In the genomic region with DNA sequence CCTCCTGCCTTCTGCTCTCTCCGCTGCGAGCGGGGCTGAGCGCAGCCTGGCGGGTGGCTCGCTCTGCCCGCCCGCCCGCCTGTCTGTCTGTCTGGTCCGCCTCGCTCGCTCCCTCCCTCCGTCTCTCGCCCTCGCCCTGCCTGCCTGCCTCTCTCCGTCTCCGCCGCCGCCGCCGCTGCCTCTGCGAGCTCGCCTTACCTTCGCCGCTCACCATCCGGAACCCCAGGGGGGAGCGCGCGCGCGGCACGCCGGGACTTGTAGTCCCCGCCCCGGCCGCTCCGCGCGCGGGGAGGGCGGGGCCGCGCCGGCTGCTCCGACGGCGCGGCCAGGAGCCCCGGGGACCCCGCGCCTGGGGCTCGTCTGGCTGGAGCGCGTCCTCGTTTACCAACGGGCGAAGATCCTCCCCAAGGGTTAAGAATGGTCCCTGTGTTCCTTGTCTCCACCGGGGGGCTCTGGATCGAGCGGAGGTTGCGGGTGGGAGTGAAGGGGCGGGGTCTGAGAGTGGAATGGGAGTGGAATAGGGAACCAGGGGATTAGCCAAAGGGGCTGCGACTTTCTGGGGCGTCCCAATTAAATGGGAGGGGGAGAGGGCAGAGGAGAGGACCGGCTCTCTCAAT, we compare ENCODE assay signal across 8 cellular contexts. TPM values are rescaled to one million over a fixed set of nuclear protein-coding genes. Genes with fewer than 3 reads are reported as not detected.
A peak's percentile ranks its signal among the peaks of the same experiment; 100 is the strongest.
DNase-seq lines count a peak whose midpoint lies in the region; ATAC-seq and TF ChIP-seq lines count a peak whose summit lies in the region.

A gene with protein sequence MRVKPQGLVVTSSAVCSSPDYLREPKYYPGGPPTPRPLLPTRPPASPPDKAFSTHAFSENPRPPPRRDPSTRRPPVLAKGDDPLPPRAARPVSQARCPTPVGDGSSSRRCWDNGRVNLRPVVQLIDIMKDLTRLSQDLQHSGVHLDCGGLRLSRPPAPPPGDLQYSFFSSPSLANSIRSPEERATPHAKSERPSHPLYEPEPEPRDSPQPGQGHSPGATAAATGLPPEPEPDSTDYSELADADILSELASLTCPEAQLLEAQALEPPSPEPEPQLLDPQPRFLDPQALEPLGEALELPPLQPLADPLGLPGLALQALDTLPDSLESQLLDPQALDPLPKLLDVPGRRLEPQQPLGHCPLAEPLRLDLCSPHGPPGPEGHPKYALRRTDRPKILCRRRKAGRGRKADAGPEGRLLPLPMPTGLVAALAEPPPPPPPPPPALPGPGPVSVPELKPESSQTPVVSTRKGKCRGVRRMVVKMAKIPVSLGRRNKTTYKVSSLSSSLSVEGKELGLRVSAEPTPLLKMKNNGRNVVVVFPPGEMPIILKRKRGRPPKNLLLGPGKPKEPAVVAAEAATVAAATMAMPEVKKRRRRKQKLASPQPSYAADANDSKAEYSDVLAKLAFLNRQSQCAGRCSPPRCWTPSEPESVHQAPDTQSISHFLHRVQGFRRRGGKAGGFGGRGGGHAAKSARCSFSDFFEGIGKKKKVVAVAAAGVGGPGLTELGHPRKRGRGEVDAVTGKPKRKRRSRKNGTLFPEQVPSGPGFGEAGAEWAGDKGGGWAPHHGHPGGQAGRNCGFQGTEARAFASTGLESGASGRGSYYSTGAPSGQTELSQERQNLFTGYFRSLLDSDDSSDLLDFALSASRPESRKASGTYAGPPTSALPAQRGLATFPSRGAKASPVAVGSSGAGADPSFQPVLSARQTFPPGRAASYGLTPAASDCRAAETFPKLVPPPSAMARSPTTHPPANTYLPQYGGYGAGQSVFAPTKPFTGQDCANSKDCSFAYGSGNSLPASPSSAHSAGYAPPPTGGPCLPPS (N-terminal part only) (minus strand): TSS at position 183 of the 617 bp plus-strand sequence. CDS start 52,029 bp downstream, outside the sequence.

- no peaks in the 10 kb centered on the region for H3K27me3 Mint-ChIP-seq in naive thymus-derived CD4-positive, alpha-beta T cell

- H3K27ac ChIP-seq in C4-2B = peak within 1 kb of the TSS; percentile 80
- no peak within 1 kb of the TSS for H3K27ac ChIP-seq in Karpas-422 (ENCODE audit: low read length)
- H3K27ac ChIP-seq in RWPE2 (ENCODE audit: poor library complexity, severe bottlenecking) = peak within 1 kb of the TSS; percentile 77
- H3K27ac ChIP-seq in fibroblast of lung (ENCODE audit: insufficient read depth, low read length) = peak within 1 kb of the TSS; percentile 57
- H3K27ac ChIP-seq in naive thymus-derived CD4-positive, alpha-beta T cell (ENCODE audit: low read depth, low read length) = peak within 1 kb of the TSS; percentile 84

- no peaks in the 10 kb centered on the region for H3K9me3 Mint-ChIP-seq in naive thymus-derived CD4-positive, alpha-beta T cell

- peak within 1 kb of the TSS; percentile 66 to 98 (median 90) for H3K27ac Mint-ChIP-seq in naive thymus-derived CD4-positive, alpha-beta T cell

- H3K36me3 ChIP-seq in Karpas-422 (ENCODE audit: insufficient read depth, low read length) (no peaks in the 10 kb centered on the region), RWPE2 (ENCODE audit: low read depth) (no peaks in the 10 kb centered on the region), fibroblast of lung (ENCODE audit: control insufficient read depth, insufficient read depth, low read length) (no peaks in the 10 kb centered on the region)
- peaks cover 0 to 8% (median 0%) of the 10 kb centered on the region in 3 experiments for H3K36me3 ChIP-seq in naive thymus-derived CD4-positive, alpha-beta T cell (ENCODE audit: control insufficient read depth in 2 of 3, insufficient read depth in 3 of 3, low read length in 3 of 3)

- H3K79me2 ChIP-seq in Karpas-422 (ENCODE audit: low read length) = no peaks in the 10 kb centered on the region
- H3K79me2 ChIP-seq in fibroblast of lung (ENCODE audit: control insufficient read depth, insufficient read depth, low read length) = peaks cover 40% of the 10 kb centered on the region

- H3K9ac ChIP-seq in Karpas-422 (ENCODE audit: low read length) (peak within 1 kb of the TSS; percentile 72), fibroblast of lung (ENCODE audit: insufficient read depth, low read length) (peak within 1 kb of the TSS; percentile 77)

- no peaks in the 10 kb centered on the region for H3K9me2 ChIP-seq in Karpas-422 (replicated peaks; ENCODE audit: insufficient read depth, low read length)

- H3K9me3 ChIP-seq in Karpas-422 (ENCODE audit: low read length) = no peaks in the 10 kb centered on the region
- H3K9me3 ChIP-seq in RWPE2 (ENCODE audit: severe bottlenecking) = no peaks in the 10 kb centered on the region
- no peaks in the 10 kb centered on the region for H3K9me3 ChIP-seq in fibroblast of lung (ENCODE audit: control insufficient read depth, insufficient read depth, low read depth, low read length)
- no peaks in the 10 kb centered on the region for H3K9me3 ChIP-seq in naive thymus-derived CD4-positive, alpha-beta T cell (ENCODE audit: control insufficient read depth in 2 of 3, low read length in 3 of 3)

- CTCF ChIA-PET in naive thymus-derived CD4-positive, alpha-beta T cell (lab: Charles Lee) = interaction anchor here (0.6 to 18.3 kb wide), 14 partner anchors 10 to 306 kb away, joined by 3 to 378 read pairs (median 6); a partner anchor contains a TSS

- peak; percentile 39 for ATAC-seq in GM21423 (IDR thresholded peaks at IDR 0.05; ENCODE audit: unreplicated experiment)
- ATAC-seq in RWPE2 (ENCODE audit: low read depth) = peak; percentile 65
- peak; percentile 89 for ATAC-seq in naive thymus-derived CD4-positive, alpha-beta T cell

- H4K20me1 ChIP-seq in Karpas-422 (ENCODE audit: insufficient read depth, low read depth, low read length) = peaks cover 31% of the 10 kb centered on the region
- H4K20me1 ChIP-seq in fibroblast of lung (ENCODE audit: control insufficient read depth, extremely low read depth, insufficient read depth, low read length) = no peaks in the 10 kb centered on the region

- H3K4me3 ChIP-seq in Karpas-422 (ENCODE audit: low read length) (peak within 1 kb of the TSS; percentile 76), RWPE2 (ENCODE audit: severe bottlenecking) (peak within 1 kb of the TSS; percentile 85), fibroblast of lung (replicated peaks in 1 of 4; ENCODE audit: control extremely low read depth in 1 of 4, insufficient read depth in 1 of 4, low read depth in 3 of 4, low read length in 4 of 4) (peak within 1 kb of the TSS; percentile 60 to 93 (median 92))
- peak within 1 kb of the TSS; percentile 81 for H3K4me3 ChIP-seq in naive thymus-derived CD4-positive, alpha-beta T cell (ENCODE audit: low read length)

- peak within 1 kb of the TSS; percentile 65; the same call in 1 of the 2 replicates for H2AFZ ChIP-seq in Karpas-422 (ENCODE audit: low read length)
- H2AFZ ChIP-seq in fibroblast of lung (ENCODE audit: low read length) = peak within 1 kb of the TSS; percentile 81

- H3K36me3 Mint-ChIP-seq in naive thymus-derived CD4-positive, alpha-beta T cell = peaks cover 0 to 2% (median 0%) of the 10 kb centered on the region in 5 donors

- DNase-seq in Karpas-422 = peak; percentile 97
- DNase-seq in RWPE2 (ENCODE audit: low spot score) = peak; percentile 93
- peak; percentile 83 to 84 for DNase-seq in activated T-helper 1 cell treated with anti-CD3 and anti-CD28 coated beads, Interleukin-2, amount 50 U/mL, for 16 hours (ENCODE audit: low read depth in 1 of 2, low spot score in 1 of 2)
- DNase-seq in fibroblast of lung (ENCODE audit: low read depth in 2 of 2) = peak; percentile 89 to 90
- DNase-seq in naive thymus-derived CD4-positive, alpha-beta T cell = peak; percentile 85 to 93 (median 90)
- DNase-seq in stimulated activated CD8-positive, alpha-beta memory T cell treated with anti-CD3 and anti-CD28 coated beads, Interleukin-7, amount 100 ng/mL, for 48 hours (ENCODE audit: extremely low read depth in 1 of 2, low read depth in 1 of 2) = peak; percentile 81 to 86

- POLR2A ChIA-PET in naive thymus-derived CD4-positive, alpha-beta T cell (lab: Charles Lee) = interaction anchor here (0.7 to 18.4 kb wide), 9 partner anchors 11 to 907 kb away, joined by 3 to 338 read pairs (median 5); a partner anchor contains a TSS

- intact Hi-C loops in naive thymus-derived CD4-positive, alpha-beta T cell (cut with micrococcal nuclease) = loop anchor here (1.0 to 10.0 kb wide), 7 partner anchors 36 to 502 kb away; a partner anchor contains a TSS

- peaks cover 39 to 48% (median 41%) of the 10 kb centered on the region in 7 donors for H3K4me1 Mint-ChIP-seq in naive thymus-derived CD4-positive, alpha-beta T cell

- peak within 1 kb of the TSS; percentile 93 for H3K4me2 ChIP-seq in Karpas-422 (ENCODE audit: low read depth, low read length, poor library complexity, severe bottlenecking)
- peak within 1 kb of the TSS; percentile 25 for H3K4me2 ChIP-seq in fibroblast of lung (ENCODE audit: extremely low read depth, insufficient read depth, low read length)

- H3K4me3 Mint-ChIP-seq in naive thymus-derived CD4-positive, alpha-beta T cell = peak within 1 kb of the TSS; percentile 83 to 98 (median 91)

- H3K4me1 ChIP-seq in Karpas-422 (ENCODE audit: low read length) = peaks cover 50% of the 10 kb centered on the region
- H3K4me1 ChIP-seq in RWPE2 (ENCODE audit: insufficient read depth, poor library complexity, severe bottlenecking) = peaks cover 24% of the 10 kb centered on the region
- H3K4me1 ChIP-seq in fibroblast of lung (ENCODE audit: control insufficient read depth, extremely low read depth, insufficient read depth, low read length) = peaks cover 22% of the 10 kb centered on the region
- H3K4me1 ChIP-seq in naive thymus-derived CD4-positive, alpha-beta T cell (ENCODE audit: control insufficient read depth in 2 of 2, insufficient read depth in 2 of 2, low read length in 2 of 2) = peaks cover 12 to 37% of the 10 kb centered on the region in 2 donors

- no peaks in the 10 kb centered on the region for H3K27me3 ChIP-seq in Karpas-422 (ENCODE audit: low read length)
- no peaks in the 10 kb centered on the region for H3K27me3 ChIP-seq in RWPE2 (ENCODE audit: insufficient read depth, poor library complexity, severe bottlenecking)
- no peaks in the 10 kb centered on the region for H3K27me3 ChIP-seq in fibroblast of lung (ENCODE audit: control insufficient read depth, insufficient read depth, low read length)
- no peaks in the 10 kb centered on the region for H3K27me3 ChIP-seq in naive thymus-derived CD4-positive, alpha-beta T cell (ENCODE audit: control insufficient read depth in 2 of 2, insufficient read depth in 2 of 2, low read length in 2 of 2)

- TF ChIP-seq CTCF in C4-2B (conservative IDR thresholded peaks at IDR 0.05) = no peak
- TF ChIP-seq CTCF in RWPE2 (IDR thresholded peaks at IDR 0.05; ENCODE audit: poor library complexity, severe bottlenecking) = no peak
- TF ChIP-seq CTCF in fibroblast of lung (conservative IDR thresholded peaks at IDR 0.05 in 1 of 2, IDR thresholded peaks at IDR 0.05 in 1 of 2; ENCODE audit: low read depth in 1 of 2, low read length in 2 of 2) = no peak

RNA-seq across cellular contexts. Expression of the gene that starts here (rescaled TPM):
- 2.1 and 2.2 TPM in 2 replicates for total RNA-seq in Karpas-422 (2014; rRNA removed; shearing (Covaris generic); ENCODE audit: low replicate concordance)
- total RNA-seq in fibroblast of lung = 5.1 and 6.9 TPM in 2 replicates
- polyA plus RNA-seq in fibroblast of lung = 3.1 and 4.2 TPM in 2 replicates
- 12.4 and 22.9 TPM in 2 replicates for polyA plus RNA-seq in fibroblast of lung (2012)
- polyA minus RNA-seq in fibroblast of lung (ENCODE audit: low replicate concordance) = 17.7 and 33.1 TPM in 2 replicates
- total RNA-seq in naive thymus-derived CD4-positive, alpha-beta T cell = 10 to 100 TPM; 18.4 to 38.8 (median 21.3) TPM
- polyA plus RNA-seq in naive thymus-derived CD4-positive, alpha-beta T cell = 1 to 10 TPM in 1 of 2 donors, under 1 TPM in 1; 0.90 to 2.0 TPM

Comparison
In these comparisons a context has a peak if more than half of its experiments do, and no peak if none do; other contexts are left out.
1. ATAC-seq: peak in every context shown above with its lines; median percentile 89 in naive thymus-derived CD4-positive, alpha-beta T cell; 65 in RWPE2; 39 in GM21423.